In genomic region chr3:134359121-134360010, GRCh38 we compare ENCODE assay signal across 1 cellular context.
A peak's percentile ranks its signal among the peaks of the same experiment; 100 is the strongest.
TF ChIP-seq lines count a peak whose summit lies in the region.

No MANE protein-coding gene starts in this region.

TF ChIP-seq in HepG2, 621 proteins besides CTCF, POLR2A, EP300 and RAD21:
- TF ChIP-seq AGO2 (optimal IDR thresholded peaks at IDR 0.05; ENCODE audit: low read depth, low read length) (peak; percentile 26), HINFP (CRISPR knock-in tag; IDR thresholded peaks at IDR 0.05; ENCODE audit: low read depth) (no peak), ZNF691 (CRISPR knock-in tag; IDR thresholded peaks at IDR 0.05; ENCODE audit: borderline replicate concordance, low read depth) (no peak), RARA (CRISPR knock-in tag; IDR thresholded peaks at IDR 0.05) (no peak), POLR2AphosphoS2 (IDR thresholded peaks at IDR 0.05; ENCODE audit: low read depth, low read length) (peak; percentile 31; the same call in 1 of the 2 replicates), RBFOX2 (IDR thresholded peaks at IDR 0.05; ENCODE audit: low read depth, low read length) (peak; percentile 30; the same call in 1 of the 2 replicates)
